8 cellular contexts compared by ENCODE assay signal in genomic region chrX:110847334-110847733, GRCh38. TPM values are rescaled to one million over a fixed set of nuclear protein-coding genes. Genes with fewer than 3 reads are reported as not detected.
A peak's percentile ranks its signal among the peaks of the same experiment; 100 is the strongest.
DNase-seq lines count a peak whose midpoint lies in the region; ATAC-seq, FAIRE-seq and TF ChIP-seq lines count a peak whose summit lies in the region.

No MANE protein-coding gene starts in this region.

- TF ChIP-seq CTCF in GM12878 (IDR thresholded peaks at IDR 0.05 in 2 of 3, conservative IDR thresholded peaks at IDR 0.05 in 1 of 3; ENCODE audit: control insufficient read depth in 2 of 3, extremely low read depth in 1 of 3, insufficient read depth in 1 of 3, low read depth in 3 of 3, low read length in 3 of 3) = peak; percentile 46 to 66 (median 55); a peak in 5 of 6 replicates

- WGBS in GM12878 (ENCODE audit: insufficient coverage, insufficient replicate concordance, low lambda C conversion rate, missing lambda C conversion rate) = under 1% methylated on average over 5 of the region's 5 CpGs

- in situ Hi-C loops in GM12878 (cut with MboI) = loop anchor here (5.0 kb wide), 2 partner anchors 395 to 690 kb away; no protein-coding TSS in a partner anchor

- H3K36me3 ChIP-seq in GM12878 (ENCODE audit: control insufficient read depth in 2 of 2, insufficient read depth in 2 of 2, low read length in 1 of 2) = no peaks in the 10 kb centered on the region

- no TSS peak for BruUV-seq in GM12878 (replicated peaks; lab: Mats Ljungman, UMichigan)

- SMC1A ChIA-PET in GM12878 (lab: Charles Lee; ENCODE audit: uncharacterized antibody, unreplicated experiment) = interaction anchor here (0.5 to 2.8 kb wide), 26 partner anchors 8 to 887 kb away, joined by 3 to 14 read pairs (median 4); no protein-coding TSS in a partner anchor

- H3K27me3 ChIP-seq in GM12878 (replicated peaks in 1 of 2; ENCODE audit: control insufficient read depth in 2 of 2, insufficient read depth in 2 of 2, low read length in 1 of 2) = no peaks in the 10 kb centered on the region

- CTCF ChIA-PET in GM12878 (lab: Yijun Ruan, JAX) = interaction anchor here (0.7 to 5.1 kb wide), 28 partner anchors 9 to 701 kb away, joined by 3 to 73 read pairs (median 5); no protein-coding TSS in a partner anchor

- peak; percentile 81 for ATAC-seq in GM18907 (IDR thresholded peaks at IDR 0.05; ENCODE audit: unreplicated experiment)
- peak; percentile 64 for ATAC-seq in HG03175 (IDR thresholded peaks at IDR 0.05; ENCODE audit: unreplicated experiment)
- peak; percentile 89 for ATAC-seq in GM12878
- no peak for ATAC-seq in activated naive CD8-positive, alpha-beta T cell treated with anti-CD3 and anti-CD28 coated beads, Interleukin-2, amount 50 U/mL, for 24 hours

- H3K27ac ChIP-seq in GM12878 (ENCODE audit: control insufficient read depth, insufficient read depth) = no peak overlapping the region

- peak; percentile 90 for FAIRE-seq in GM12878 (lab: Jason Lieb, UNC)

- no peaks in the 10 kb centered on the region for H3K27me3 Mint-ChIP-seq in activated naive CD8-positive, alpha-beta T cell treated with anti-CD3 and anti-CD28 coated beads, Interleukin-2, amount 50 U/mL, for 24 hours

- no peaks in the 10 kb centered on the region for H3K4me1 ChIP-seq in GM12878 (ENCODE audit: control insufficient read depth, insufficient read depth, low read length)

- H3K4me1 Mint-ChIP-seq in activated naive CD8-positive, alpha-beta T cell treated with anti-CD3 and anti-CD28 coated beads, Interleukin-2, amount 50 U/mL, for 24 hours = no peaks in the 10 kb centered on the region

- peak; percentile 25 for DNase-seq in D341Med (ENCODE audit: low spot score)
- DNase-seq in NCI-H345 (lab: John Stamatoyannopoulos, UW) = peak; percentile 68
- peak; percentile 23 for DNase-seq in GM12878 (ENCODE audit: low read depth, low spot score)
- peak; percentile 85 for DNase-seq in inferior parietal cortex (ENCODE audit: extremely low spot score)
- peak; percentile 89 for DNase-seq in superior temporal gyrus (ENCODE audit: extremely low spot score)
- no peak for DNase-seq in activated naive CD8-positive, alpha-beta T cell treated with anti-CD3 and anti-CD28 coated beads, Interleukin-2, amount 50 U/mL, for 24 hours

- no peaks in the 10 kb centered on the region for H3K36me3 Mint-ChIP-seq in activated naive CD8-positive, alpha-beta T cell treated with anti-CD3 and anti-CD28 coated beads, Interleukin-2, amount 50 U/mL, for 24 hours (ENCODE audit: low read depth)

- no peak overlapping the region for H3K4me2 ChIP-seq in GM12878 (ENCODE audit: control insufficient read depth, insufficient read depth)

- intact Hi-C loops in GM12878 (cut with micrococcal nuclease; ENCODE audit: unreplicated experiment) = loop anchor here (1.0 to 10.0 kb wide), 2 partner anchors 263 to 397 kb away; no protein-coding TSS in a partner anchor

- POLR2A ChIA-PET in GM12878 (lab: Charles Lee) = no interaction called here

- no peak overlapping the region for H3K27ac Mint-ChIP-seq in activated naive CD8-positive, alpha-beta T cell treated with anti-CD3 and anti-CD28 coated beads, Interleukin-2, amount 50 U/mL, for 24 hours

- no peaks in the 10 kb centered on the region for H3K9me3 Mint-ChIP-seq in activated naive CD8-positive, alpha-beta T cell treated with anti-CD3 and anti-CD28 coated beads, Interleukin-2, amount 50 U/mL, for 24 hours

- no peaks in the 10 kb centered on the region for H3K9me3 ChIP-seq in GM12878 (replicated peaks; ENCODE audit: control insufficient read depth, insufficient read depth, low read length)

- no peak overlapping the region for H3K4me3 ChIP-seq in GM12878

- no peak for TF ChIP-seq EP300 in GM12878 (IDR thresholded peaks at IDR 0.05; ENCODE audit: borderline replicate concordance in 1 of 2, control insufficient read depth in 1 of 2, low read depth in 2 of 2, low read length in 2 of 2)

- no peaks in the 10 kb centered on the region for H4K20me1 ChIP-seq in GM12878 (ENCODE audit: control insufficient read depth, insufficient read depth)

- H2AFZ ChIP-seq in GM12878 (ENCODE audit: control insufficient read depth, low read depth, low read length) = no peak overlapping the region

- TF ChIP-seq POLR2A in GM12878 (IDR thresholded peaks at IDR 0.05; ENCODE audit: low read depth, low read length) = no peak

- RAD21 ChIA-PET in GM12878 (lab: Charles Lee; ENCODE audit: unreplicated experiment) = interaction anchor here (0.8 to 2.3 kb wide), 11 partner anchors 9 to 401 kb away, joined by 3 to 19 read pairs (median 4); partner anchors contain the start of gene CHRDL1

- no peaks in the 10 kb centered on the region for H3K79me2 ChIP-seq in GM12878 (ENCODE audit: control insufficient read depth, insufficient read depth, low read length)

- no peak overlapping the region for H3K9ac ChIP-seq in GM12878 (ENCODE audit: control insufficient read depth, insufficient read depth, low read length)

- no peak overlapping the region for H3K4me3 Mint-ChIP-seq in activated naive CD8-positive, alpha-beta T cell treated with anti-CD3 and anti-CD28 coated beads, Interleukin-2, amount 50 U/mL, for 24 hours

- peak; percentile 71 for TF ChIP-seq RAD21 in GM12878 (IDR thresholded peaks at IDR 0.05; ENCODE audit: insufficient read depth, low read depth, low read length)

TF ChIP-seq in GM12878, 131 proteins besides CTCF, POLR2A, EP300 and RAD21:
- peak; percentile 62; the same call in 1 of the 2 replicates for TF ChIP-seq SMC3 (IDR thresholded peaks at IDR 0.05; ENCODE audit: borderline replicate concordance, low read length)
- TF ChIP-seq STAT3 (IDR thresholded peaks at IDR 0.05; ENCODE audit: low read depth, low read length) = no peak
- no peak for TF ChIP-seq HSF1 (IDR thresholded peaks at IDR 0.05; ENCODE audit: low read depth, low read length)

RNA-seq across cellular contexts. Expression of gene CHRDL1, which starts 51.7 kb away (rescaled TPM):
- total RNA-seq in GM12878 (2013; cell fraction: nucleolus; rRNA removed) = 4.4 and 6.6 TPM in 2 replicates
- total RNA-seq in GM12878 (2014; rRNA removed) = 0.23 and 0.38 TPM in 2 replicates
- 0.40 and 0.41 TPM in 2 replicates for total RNA-seq in GM12878 (2014; rRNA removed; fragmentation: Illumina TruSeq; extraction: Trizol)
- total RNA-seq in GM12878 (2021) = 0.44 and 0.48 TPM in 2 replicates
- not detected for polyA plus RNA-seq in GM12878 (2011; ENCODE audit: low read depth)
- 0.27 and 0.37 TPM in 2 replicates for polyA plus RNA-seq in GM12878 (2011; rRNA removed)
- 0.13 and 0.27 TPM in 2 replicates for polyA plus RNA-seq in GM12878 (2011; cell fraction: cytosol; rRNA removed)
- polyA plus RNA-seq in GM12878 (2011; cell fraction: nucleus; rRNA removed) = 0.12 and 0.28 TPM in 2 replicates
- not detected in 2 replicates for polyA plus RNA-seq in GM12878 (2012)
- polyA plus RNA-seq in GM12878 (2014; fragmentation: Illumina TruSeq; extraction: Trizol) = 0.47 and 0.65 TPM in 2 replicates
- polyA plus RNA-seq in GM12878 (2014; fragmentation: Nextera tagmentation; extraction: Ambion mirVana) = under 1 TPM; 0.05 to 0.07 TPM
- 0.28 and 0.30 TPM in 2 replicates for polyA plus RNA-seq in GM12878 (2014; rRNA removed)
- polyA plus RNA-seq in GM12878 (2016; fragmentation: Nextera tagmentation; extraction: Ambion mirVana) = under 1 TPM; 0.05 to 0.11 TPM
- polyA minus RNA-seq in GM12878 (2011; rRNA and poly(A)+ RNA removed) = 0.22 and 0.62 TPM in 2 replicates
- polyA minus RNA-seq in GM12878 (2011; cell fraction: cytosol; rRNA and poly(A)+ RNA removed) = not detected in 2 replicates
- 0.12 TPM in 1 of 2 replicates, not detected in the other for polyA minus RNA-seq in GM12878 (2011; cell fraction: nucleus; rRNA and poly(A)+ RNA removed)
